8 cellular contexts compared by ENCODE assay signal in the genomic region with DNA sequence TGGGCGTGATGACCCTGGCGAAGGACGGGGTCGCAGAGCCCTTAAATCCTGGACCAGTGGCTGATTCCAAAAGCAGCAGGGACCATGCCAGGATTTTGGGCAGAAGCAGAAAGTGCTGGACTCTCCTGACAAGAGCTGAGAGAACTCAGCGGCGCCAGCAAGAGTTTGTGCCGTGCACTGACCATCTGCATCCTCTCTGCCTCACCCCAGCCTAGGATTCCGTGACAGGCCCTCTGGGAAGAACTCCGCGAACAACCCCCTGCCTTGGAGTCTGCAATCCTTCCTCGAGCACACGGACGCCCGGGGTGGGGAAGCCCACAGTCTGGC. TPM values are rescaled to one million over a fixed set of nuclear protein-coding genes. Genes with fewer than 3 reads are reported as not detected.
DNase-seq lines count a peak whose midpoint lies in the region; ATAC-seq and TF ChIP-seq lines count a peak whose summit lies in the region.

No MANE protein-coding gene starts in this region.

- TF ChIP-seq CTCF in 22Rv1 (IDR thresholded peaks at IDR 0.05), result no peak
- no peak for TF ChIP-seq CTCF in HL-60 (IDR thresholded peaks at IDR 0.05; ENCODE audit: insufficient read depth, low read length)

- no peaks in the 10 kb centered on the region for H3K4me1 Mint-ChIP-seq in central memory CD8-positive, alpha-beta T cell

- ATAC-seq in central memory CD8-positive, alpha-beta T cell (replicated peaks; ENCODE audit: extremely low read depth, poor library complexity, severe bottlenecking), result no peak
- ATAC-seq in HG03520 (IDR thresholded peaks at IDR 0.05; ENCODE audit: unreplicated experiment) (no peak), HG02852 (IDR thresholded peaks at IDR 0.05; ENCODE audit: unreplicated experiment) (no peak)

- no peaks in the 10 kb centered on the region for H3K9me3 ChIP-seq in mononuclear cell (ENCODE audit: low read depth, low read length)

- DNase-seq in HL-60 (ENCODE audit: low read depth in 1 of 2, low spot score in 1 of 2), result no peak
- no peak for DNase-seq in central memory CD8-positive, alpha-beta T cell (ENCODE audit: low spot score in 2 of 2)
- no peak for DNase-seq in H4 (ENCODE audit: low spot score)
- no peak for DNase-seq in T1000 (lab: John Stamatoyannopoulos, UW)

- H3K4me3 Mint-ChIP-seq in central memory CD8-positive, alpha-beta T cell, result peak overlapping the region; percentile 80

- H3K36me3 Mint-ChIP-seq in central memory CD8-positive, alpha-beta T cell (ENCODE audit: insufficient read depth), result peaks cover 16% of the 10 kb centered on the region

- peak overlapping the region; percentile 97 for H3K4me3 ChIP-seq in HL-60 (replicated peaks; ENCODE audit: insufficient read depth, low read length)
- H3K4me3 ChIP-seq in mononuclear cell (ENCODE audit: low read length), result peak overlapping the region; percentile 76

- H3K4me1 ChIP-seq in mononuclear cell (ENCODE audit: insufficient read depth, low read length), result peaks cover 21% of the 10 kb centered on the region

- H3K27ac ChIP-seq in 22Rv1, result peak overlapping the region; percentile 60
- peak overlapping the region; percentile 76 for H3K27ac ChIP-seq in HL-60 (replicated peaks)

- peak overlapping the region; percentile 76 for H3K27ac Mint-ChIP-seq in central memory CD8-positive, alpha-beta T cell (ENCODE audit: low read depth)

- H3K27me3 Mint-ChIP-seq in central memory CD8-positive, alpha-beta T cell, result peaks cover 9% of the 10 kb centered on the region

- H3K9me3 Mint-ChIP-seq in central memory CD8-positive, alpha-beta T cell, result no peaks in the 10 kb centered on the region

- H3K27me3 ChIP-seq in HL-60 (ENCODE audit: insufficient read depth, poor library complexity, severe bottlenecking) (no peaks in the 10 kb centered on the region), mononuclear cell (ENCODE audit: insufficient read depth, low read length) (no peaks in the 10 kb centered on the region)

RNA-seq across cellular contexts. Expression of gene NDUFV1, which starts 0.6 kb away (rescaled TPM):
- total RNA-seq in mononuclear cell, result 90.1 TPM
- 128 and 143 TPM in 2 replicates for total RNA-seq in H4 (2014; rRNA removed; shearing (Covaris generic))

RNA-seq across cellular contexts. Expression of gene GSTP1, which starts 22.5 kb away (rescaled TPM):
- total RNA-seq in mononuclear cell, result 294 TPM
- total RNA-seq in H4 (2014; rRNA removed; shearing (Covaris generic)), result 2,091 and 2,096 TPM in 2 replicates

RNA-seq across cellular contexts. Expression of gene NUDT8, which starts 23.6 kb away (rescaled TPM):
- 2.3 TPM for total RNA-seq in mononuclear cell
- 12.4 and 15.7 TPM in 2 replicates for total RNA-seq in H4 (2014; rRNA removed; shearing (Covaris generic))

RNA-seq across cellular contexts. Expression of gene TBX10, which starts 33.5 kb away (rescaled TPM):
- not detected for total RNA-seq in mononuclear cell
- not detected in 2 replicates for total RNA-seq in H4 (2014; rRNA removed; shearing (Covaris generic))

RNA-seq across cellular contexts. Expression of gene ACY3, which starts 44.4 kb away (rescaled TPM):
- 0.31 TPM for total RNA-seq in mononuclear cell
- total RNA-seq in H4 (2014; rRNA removed; shearing (Covaris generic)), result 0.31 and 0.47 TPM in 2 replicates
